ENCODE assay signal across 8 cellular contexts in the genomic region with DNA sequence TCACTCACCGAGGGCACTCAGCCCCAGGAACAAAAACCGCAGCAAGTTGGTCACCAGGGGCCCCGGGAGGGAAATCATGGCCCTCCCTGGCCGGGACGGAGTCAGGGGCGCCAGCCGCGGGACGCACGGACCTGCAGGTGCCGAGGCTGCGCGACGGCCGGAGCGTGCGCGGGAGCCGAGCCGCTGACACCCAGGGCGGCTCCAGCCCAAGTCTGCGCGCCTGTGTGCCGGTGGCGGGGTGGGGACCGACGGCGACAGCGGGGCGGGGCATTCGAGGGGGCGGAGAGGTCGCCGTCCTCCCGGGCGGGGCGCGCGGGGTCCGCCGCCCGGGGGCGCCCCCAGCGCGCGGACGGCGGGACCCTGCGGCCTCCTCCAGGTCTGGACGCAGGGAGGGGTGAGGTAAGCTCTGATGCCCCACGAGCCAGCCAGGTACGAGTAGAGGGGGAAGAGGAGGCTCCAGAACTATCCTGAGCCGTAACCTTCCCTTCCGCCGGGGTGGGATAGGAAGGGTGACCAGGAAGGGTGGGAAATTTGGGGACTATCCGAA. TPM values are rescaled to one million over a fixed set of nuclear protein-coding genes. Genes with fewer than 3 reads are reported as not detected.
DNase-seq lines count a peak whose midpoint lies in the region; ATAC-seq, FAIRE-seq and TF ChIP-seq lines count a peak whose summit lies in the region.

A gene with protein sequence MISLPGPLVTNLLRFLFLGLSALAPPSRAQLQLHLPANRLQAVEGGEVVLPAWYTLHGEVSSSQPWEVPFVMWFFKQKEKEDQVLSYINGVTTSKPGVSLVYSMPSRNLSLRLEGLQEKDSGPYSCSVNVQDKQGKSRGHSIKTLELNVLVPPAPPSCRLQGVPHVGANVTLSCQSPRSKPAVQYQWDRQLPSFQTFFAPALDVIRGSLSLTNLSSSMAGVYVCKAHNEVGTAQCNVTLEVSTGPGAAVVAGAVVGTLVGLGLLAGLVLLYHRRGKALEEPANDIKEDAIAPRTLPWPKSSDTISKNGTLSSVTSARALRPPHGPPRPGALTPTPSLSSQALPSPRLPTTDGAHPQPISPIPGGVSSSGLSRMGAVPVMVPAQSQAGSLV (minus strand): TSS at position 214 of the 547 bp plus-strand sequence. CDS start 136 bp downstream, at position 78.

- H3K36me3 Mint-ChIP-seq in activated CD8-positive, alpha-beta T cell treated with anti-CD3 and anti-CD28 coated beads, Interleukin-2, amount 10 ng/mL, durations not matched to agents 7 days and 5 days (ENCODE audit: low read depth): no peaks in the 10 kb centered on the region
- no peaks in the 10 kb centered on the region for H3K36me3 Mint-ChIP-seq in natural killer cell

- H3K27me3 ChIP-seq in endothelial cell of umbilical vein (ENCODE audit: control insufficient read depth in 2 of 2, insufficient read depth in 2 of 2, low read length in 2 of 2): no peaks in the 10 kb centered on the region

- ATAC-seq in GM21529 (IDR thresholded peaks at IDR 0.05; ENCODE audit: unreplicated experiment) (peak; percentile 64), natural killer cell (peak; percentile 62 to 69 (median 64))
- ATAC-seq in activated CD8-positive, alpha-beta T cell treated with anti-CD3 and anti-CD28 coated beads, Interleukin-2, amount 10 ng/mL, durations not matched to agents 7 days and 5 days: peak; percentile 84

- H3K4me3 ChIP-seq in endothelial cell of umbilical vein (replicated peaks in 1 of 3; ENCODE audit: insufficient read depth in 1 of 3, low read depth in 1 of 3, low read length in 3 of 3): peak within 1 kb of the TSS; percentile 62 to 97 (median 64)

- H3K27ac Mint-ChIP-seq in activated CD8-positive, alpha-beta T cell treated with anti-CD3 and anti-CD28 coated beads, Interleukin-2, amount 10 ng/mL, durations not matched to agents 7 days and 5 days: peak within 1 kb of the TSS; percentile 53
- H3K27ac Mint-ChIP-seq in natural killer cell: no peak within 1 kb of the TSS

- no peak for TF ChIP-seq CTCF in endothelial cell of umbilical vein (IDR thresholded peaks at IDR 0.05; ENCODE audit: extremely low read depth in 1 of 2, insufficient read depth in 1 of 2, low read depth in 1 of 2, low read length in 2 of 2)
- TF ChIP-seq CTCF in natural killer cell (IDR thresholded peaks at IDR 0.05): no peak

- H3K36me3 ChIP-seq in ES-I3 (ENCODE audit: insufficient read depth, low read length) (peaks cover 4% of the 10 kb centered on the region; the same call in 1 of the 2 replicates), endothelial cell of umbilical vein (ENCODE audit: control insufficient read depth in 2 of 2, extremely low read depth in 1 of 2, insufficient read depth in 2 of 2, low read length in 2 of 2) (peaks cover 4 to 5% of the 10 kb centered on the region in 2 experiments)

- no peaks in the 10 kb centered on the region for H4K20me1 ChIP-seq in endothelial cell of umbilical vein (replicated peaks; ENCODE audit: control insufficient read depth, extremely low read depth, insufficient read depth, low read length)

- no TSS peak for BruUV-seq in endothelial cell of umbilical vein (replicated peaks; lab: Mats Ljungman, UMichigan)

- H3K4me1 ChIP-seq in ES-I3 (ENCODE audit: insufficient read depth, low read length) (peaks cover 10% of the 10 kb centered on the region), endothelial cell of umbilical vein (ENCODE audit: control insufficient read depth, extremely low read depth, insufficient read depth, low read length) (peaks cover 33% of the 10 kb centered on the region)

- dilution Hi-C loops in endothelial cell of umbilical vein (cut with MboI; ENCODE audit: extremely low pct_ligation_motif_present, low sequenced_read_pairs): no loop called here

- no peaks in the 10 kb centered on the region for H3K9me1 ChIP-seq in endothelial cell of umbilical vein (replicated peaks; ENCODE audit: control insufficient read depth, extremely low read depth, insufficient read depth, low read length)

- peaks cover 29% of the 10 kb centered on the region for H3K4me1 Mint-ChIP-seq in activated CD8-positive, alpha-beta T cell treated with anti-CD3 and anti-CD28 coated beads, Interleukin-2, amount 10 ng/mL, durations not matched to agents 7 days and 5 days (ENCODE audit: low read depth)
- H3K4me1 Mint-ChIP-seq in natural killer cell: peaks cover 20 to 30% of the 10 kb centered on the region in 2 donors

- H3K4me2 ChIP-seq in endothelial cell of umbilical vein (ENCODE audit: insufficient read depth, low read length): peak within 1 kb of the TSS; percentile 77

- peaks cover 34% of the 10 kb centered on the region for H3K27me3 Mint-ChIP-seq in activated CD8-positive, alpha-beta T cell treated with anti-CD3 and anti-CD28 coated beads, Interleukin-2, amount 10 ng/mL, durations not matched to agents 7 days and 5 days (ENCODE audit: low read depth)
- peaks cover 30 to 36% of the 10 kb centered on the region in 2 donors for H3K27me3 Mint-ChIP-seq in natural killer cell (ENCODE audit: low read depth in 2 of 2)

- peak; percentile 92 for TF ChIP-seq POLR2A in endothelial cell of umbilical vein (IDR thresholded peaks at IDR 0.05; ENCODE audit: low read depth, low read length)

- DNase-seq in Kasumi-1 (lab: John Stamatoyannopoulos, UW) (peak; percentile 27 to 34), endothelial cell of umbilical vein (ENCODE audit: low read depth, low spot score) (no peak), natural killer cell (peak; percentile 34), glomerular visceral epithelial cell (ENCODE audit: extremely low spot score) (no peak)
- peak; percentile 76 for DNase-seq in activated CD8-positive, alpha-beta T cell treated with anti-CD3 and anti-CD28 coated beads, Interleukin-2, amount 10 ng/mL, durations not matched to agents 7 days and 5 days

- CTCF ChIA-PET in activated CD8-positive, alpha-beta T cell treated with anti-CD3 and anti-CD28 coated beads, Interleukin-2, amount 10 ng/mL, durations not matched to agents 7 days and 5 days (lab: Charles Lee): interaction anchor here (0.6 to 6.6 kb wide), 22 partner anchors 9 to 189 kb away, joined by 3 to 108 read pairs (median 10); partner anchors contain the start of genes MSANTD2, NRGN, SIAE and SPA17
- CTCF ChIA-PET in endothelial cell of umbilical vein (lab: Charles Lee): interaction anchor here (1.0 to 13.1 kb wide), 18 partner anchors 12 to 120 kb away, joined by 3 to 301 read pairs (median 14); partner anchors contain the start of genes MSANTD2, NRGN, SIAE and SPA17

- peaks cover 56% of the 10 kb centered on the region for H3K79me2 ChIP-seq in endothelial cell of umbilical vein (ENCODE audit: control insufficient read depth, insufficient read depth, low read length)

- POLR2A ChIA-PET in activated CD8-positive, alpha-beta T cell treated with anti-CD3 and anti-CD28 coated beads, Interleukin-2, amount 10 ng/mL, durations not matched to agents 7 days and 5 days (lab: Charles Lee): interaction anchor here (0.7 to 1.0 kb wide), 3 partner anchors 16 to 668 kb away, joined by 3 to 4 read pairs (median 3); no protein-coding TSS in a partner anchor
- POLR2A ChIA-PET in endothelial cell of umbilical vein (lab: Charles Lee): interaction anchor here (0.9 to 5.9 kb wide), 5 partner anchors 11 to 39 kb away, joined by 3 to 67 read pairs (median 10); no protein-coding TSS in a partner anchor

- no peaks in the 10 kb centered on the region for H3K9me3 Mint-ChIP-seq in activated CD8-positive, alpha-beta T cell treated with anti-CD3 and anti-CD28 coated beads, Interleukin-2, amount 10 ng/mL, durations not matched to agents 7 days and 5 days (ENCODE audit: insufficient read depth)
- no peaks in the 10 kb centered on the region for H3K9me3 Mint-ChIP-seq in natural killer cell

- intact Hi-C loops in endothelial cell of umbilical vein (cut with micrococcal nuclease) (loop anchor here (2.0 kb wide), 1 partner anchor 17 kb away; no protein-coding TSS in a partner anchor), natural killer cell (cut with micrococcal nuclease) (loop anchor here (2.0 to 10.0 kb wide), 2 partner anchors 37 to 73 kb away; no protein-coding TSS in a partner anchor)

- H3K27ac ChIP-seq in endothelial cell of umbilical vein (ENCODE audit: insufficient read depth, low read depth, low read length): peak within 1 kb of the TSS; percentile 100
- H3K27ac ChIP-seq in temporal lobe (ENCODE audit: low read depth, low read length): peak within 1 kb of the TSS; percentile 45

- H3K9ac ChIP-seq in ES-I3 (ENCODE audit: low read depth, low read length) (peak within 1 kb of the TSS; percentile 45; the same call in 1 of the 2 replicates), endothelial cell of umbilical vein (replicated peaks; ENCODE audit: extremely low read depth, insufficient read depth, low read length) (peak within 1 kb of the TSS; percentile 98)

- peak; percentile 49 for FAIRE-seq in endothelial cell of umbilical vein (lab: Jason Lieb, UNC)

- peak within 1 kb of the TSS; percentile 12 for H2AFZ ChIP-seq in endothelial cell of umbilical vein (ENCODE audit: low read depth, low read length)

- H3K9me3 ChIP-seq in ES-I3 (ENCODE audit: control insufficient read depth, insufficient read depth, low read length): no peaks in the 10 kb centered on the region
- H3K9me3 ChIP-seq in endothelial cell of umbilical vein (replicated peaks; ENCODE audit: control insufficient read depth, insufficient read depth, low read length): no peaks in the 10 kb centered on the region

- H3K4me3 Mint-ChIP-seq in activated CD8-positive, alpha-beta T cell treated with anti-CD3 and anti-CD28 coated beads, Interleukin-2, amount 10 ng/mL, durations not matched to agents 7 days and 5 days: peak within 1 kb of the TSS; percentile 87
- H3K4me3 Mint-ChIP-seq in natural killer cell: peak within 1 kb of the TSS; percentile 97

TF ChIP-seq in endothelial cell of umbilical vein, 7 proteins besides CTCF, POLR2A, EP300 and RAD21 (continues in another document):
- TF ChIP-seq, protein P1, sequence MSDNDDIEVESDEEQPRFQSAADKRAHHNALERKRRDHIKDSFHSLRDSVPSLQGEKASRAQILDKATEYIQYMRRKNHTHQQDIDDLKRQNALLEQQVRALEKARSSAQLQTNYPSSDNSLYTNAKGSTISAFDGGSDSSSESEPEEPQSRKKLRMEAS (IDR thresholded peaks at IDR 0.05; ENCODE audit: insufficient read depth, insufficient read length): no peak
- peak; percentile 96 for TF ChIP-seq POLR2AphosphoS5 (IDR thresholded peaks at IDR 0.05; ENCODE audit: insufficient read depth, low read depth, low read length)

RNA-seq across cellular contexts. Expression of the gene that starts here (rescaled TPM):
- total RNA-seq in activated CD8-positive, alpha-beta T cell treated with anti-CD3 and anti-CD28 coated beads, Interleukin-2, amount 10 ng/mL, durations not matched to agents 7 days and 5 days: under 1 TPM; 0.50 to 0.55 TPM
- total RNA-seq in endothelial cell of umbilical vein: 273 and 303 TPM in 2 replicates
- 383 and 451 TPM in 2 replicates for polyA plus RNA-seq in endothelial cell of umbilical vein
- 364 and 365 TPM in 2 replicates for polyA plus RNA-seq in endothelial cell of umbilical vein (2011; cell fraction: cytosol; rRNA removed)
- 321 and 349 TPM in 2 replicates for polyA plus RNA-seq in endothelial cell of umbilical vein (2011; cell fraction: nucleus; rRNA removed)
- 148 and 187 TPM in 2 replicates for polyA plus RNA-seq in endothelial cell of umbilical vein (2012)
- 205 and 226 TPM in 2 replicates for polyA minus RNA-seq in endothelial cell of umbilical vein
- polyA minus RNA-seq in endothelial cell of umbilical vein (2011; cell fraction: cytosol; rRNA and poly(A)+ RNA removed): 0.51 TPM
- polyA minus RNA-seq in endothelial cell of umbilical vein (2011; cell fraction: nucleus; rRNA and poly(A)+ RNA removed): 66.6 and 81.3 TPM in 2 replicates
- 1 to 10 TPM; 1.2 to 2.2 (median 1.5) TPM for total RNA-seq in natural killer cell
- 6.1 TPM for total RNA-seq in temporal lobe

Comparison
In these comparisons a context has a peak if more than half of its experiments do, and no peak if none do; other contexts are left out.
1. RNA of the gene that starts here (total RNA-seq): 273 to 303 TPM in endothelial cell of umbilical vein; 6.1 TPM in temporal lobe (single experiment), 1.2 to 2.2 TPM in natural killer cell and 0.50 to 0.55 TPM in activated CD8-positive, alpha-beta T cell treated with anti-CD3 and anti-CD28 coated beads, Interleukin-2, amount 10 ng/mL, durations not matched to agents 7 days and 5 days; every median in the first group is over 10 times any median in the second.
2. Peak in DNase-seq and ATAC-seq in activated CD8-positive, alpha-beta T cell treated with anti-CD3 and anti-CD28 coated beads, Interleukin-2, amount 10 ng/mL, durations not matched to agents 7 days and 5 days; RNA of the gene not detected or under 1 TPM.
3. DNase-seq: peak in Kasumi-1 (2 of 2) and natural killer cell (single experiment); none in endothelial cell of umbilical vein (single experiment) and glomerular visceral epithelial cell (single experiment).
4. Peak in every context shown above with its lines, with median percentiles within 50 percentile points of each other: ATAC-seq.